Comparison of ENCODE assay signal across 1 cellular context in the genomic region with DNA sequence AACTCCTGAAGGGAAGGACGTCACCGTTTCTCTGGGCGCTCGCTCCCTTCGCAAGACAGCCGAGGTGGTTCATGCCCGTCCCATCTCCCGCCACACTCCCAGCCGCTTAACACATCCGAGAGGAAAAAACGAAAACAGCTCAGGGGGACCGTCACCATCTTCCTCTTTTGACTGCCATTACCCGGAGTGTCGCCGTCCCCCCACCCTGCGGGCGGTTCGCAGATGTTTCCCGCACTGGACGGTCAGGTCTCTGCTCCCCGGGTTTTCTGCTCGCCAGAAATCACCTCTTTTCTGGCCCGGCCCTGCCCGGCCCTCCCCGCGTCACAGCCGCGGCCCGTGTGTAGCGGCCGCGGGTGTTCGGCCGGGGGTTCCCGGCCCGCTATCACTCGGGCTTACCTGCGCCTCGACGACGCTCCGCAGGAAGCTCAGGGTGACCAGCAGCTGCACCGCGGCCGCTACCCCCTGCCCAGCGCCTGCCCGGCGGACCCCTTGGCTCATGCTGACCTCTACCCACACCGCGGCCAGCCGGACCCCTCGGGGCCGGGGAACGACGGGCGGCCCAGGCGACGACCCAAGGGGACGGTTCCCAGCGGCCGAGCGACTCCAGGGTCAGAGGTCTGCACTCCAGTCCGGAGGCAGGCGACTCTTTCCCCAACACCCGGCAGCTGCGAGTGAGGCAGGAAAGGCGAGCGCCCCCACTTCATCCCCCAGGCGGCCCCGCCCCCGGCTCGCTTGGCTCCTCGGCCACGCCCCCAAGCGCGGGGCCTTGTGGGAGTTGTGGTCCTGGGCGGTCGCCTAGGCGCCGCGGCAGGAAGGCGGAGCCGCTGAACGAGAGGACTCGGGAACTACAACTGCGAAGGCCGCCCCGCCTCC.
TF ChIP-seq lines count a peak whose summit lies in the region.

A gene with protein sequence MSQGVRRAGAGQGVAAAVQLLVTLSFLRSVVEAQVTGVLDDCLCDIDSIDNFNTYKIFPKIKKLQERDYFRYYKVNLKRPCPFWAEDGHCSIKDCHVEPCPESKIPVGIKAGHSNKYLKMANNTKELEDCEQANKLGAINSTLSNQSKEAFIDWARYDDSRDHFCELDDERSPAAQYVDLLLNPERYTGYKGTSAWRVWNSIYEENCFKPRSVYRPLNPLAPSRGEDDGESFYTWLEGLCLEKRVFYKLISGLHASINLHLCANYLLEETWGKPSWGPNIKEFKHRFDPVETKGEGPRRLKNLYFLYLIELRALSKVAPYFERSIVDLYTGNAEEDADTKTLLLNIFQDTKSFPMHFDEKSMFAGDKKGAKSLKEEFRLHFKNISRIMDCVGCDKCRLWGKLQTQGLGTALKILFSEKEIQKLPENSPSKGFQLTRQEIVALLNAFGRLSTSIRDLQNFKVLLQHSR (minus strand): TSS at position 673 of the 873 bp plus-strand sequence. CDS start 175 bp downstream, at position 498.

TF ChIP-seq in HepG2, 621 proteins besides CTCF, POLR2A, EP300 and RAD21 (continued from another document and continues in another):
- TF ChIP-seq, protein P1, sequence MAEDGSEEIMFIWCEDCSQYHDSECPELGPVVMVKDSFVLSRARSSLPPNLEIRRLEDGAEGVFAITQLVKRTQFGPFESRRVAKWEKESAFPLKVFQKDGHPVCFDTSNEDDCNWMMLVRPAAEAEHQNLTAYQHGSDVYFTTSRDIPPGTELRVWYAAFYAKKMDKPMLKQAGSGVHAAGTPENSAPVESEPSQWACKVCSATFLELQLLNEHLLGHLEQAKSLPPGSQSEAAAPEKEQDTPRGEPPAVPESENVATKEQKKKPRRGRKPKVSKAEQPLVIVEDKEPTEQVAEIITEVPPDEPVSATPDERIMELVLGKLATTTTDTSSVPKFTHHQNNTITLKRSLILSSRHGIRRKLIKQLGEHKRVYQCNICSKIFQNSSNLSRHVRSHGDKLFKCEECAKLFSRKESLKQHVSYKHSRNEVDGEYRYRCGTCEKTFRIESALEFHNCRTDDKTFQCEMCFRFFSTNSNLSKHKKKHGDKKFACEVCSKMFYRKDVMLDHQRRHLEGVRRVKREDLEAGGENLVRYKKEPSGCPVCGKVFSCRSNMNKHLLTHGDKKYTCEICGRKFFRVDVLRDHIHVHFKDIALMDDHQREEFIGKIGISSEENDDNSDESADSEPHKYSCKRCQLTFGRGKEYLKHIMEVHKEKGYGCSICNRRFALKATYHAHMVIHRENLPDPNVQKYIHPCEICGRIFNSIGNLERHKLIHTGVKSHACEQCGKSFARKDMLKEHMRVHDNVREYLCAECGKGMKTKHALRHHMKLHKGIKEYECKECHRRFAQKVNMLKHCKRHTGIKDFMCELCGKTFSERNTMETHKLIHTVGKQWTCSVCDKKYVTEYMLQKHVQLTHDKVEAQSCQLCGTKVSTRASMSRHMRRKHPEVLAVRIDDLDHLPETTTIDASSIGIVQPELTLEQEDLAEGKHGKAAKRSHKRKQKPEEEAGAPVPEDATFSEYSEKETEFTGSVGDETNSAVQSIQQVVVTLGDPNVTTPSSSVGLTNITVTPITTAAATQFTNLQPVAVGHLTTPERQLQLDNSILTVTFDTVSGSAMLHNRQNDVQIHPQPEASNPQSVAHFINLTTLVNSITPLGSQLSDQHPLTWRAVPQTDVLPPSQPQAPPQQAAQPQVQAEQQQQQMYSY (CRISPR knock-in tag; IDR thresholded peaks at IDR 0.05): peak; percentile 88
- TF ChIP-seq HDAC6 (IDR thresholded peaks at IDR 0.05; ENCODE audit: low read depth, low read length) (no peak), ZNF619 (CRISPR knock-in tag; IDR thresholded peaks at IDR 0.05) (no peak), ARNTL (CRISPR knock-in tag; IDR thresholded peaks at IDR 0.05) (no peak), ZNF446 (CRISPR knock-in tag; IDR thresholded peaks at IDR 0.05) (no peak), ZNF577 (CRISPR knock-in tag; IDR thresholded peaks at IDR 0.05; ENCODE audit: borderline replicate concordance, low read depth) (no peak), JUNB (CRISPR knock-in tag; IDR thresholded peaks at IDR 0.05; ENCODE audit: borderline replicate concordance) (no peak), ZNF776 (CRISPR knock-in tag; IDR thresholded peaks at IDR 0.05) (0 out of 2 replicates have a peak, but pooled peaks have one; percentile 11), BORCS8-MEF2B (CRISPR knock-in tag; IDR thresholded peaks at IDR 0.05) (no peak), ZKSCAN1 (IDR thresholded peaks at IDR 0.05; ENCODE audit: low read length) (no peak), HIVEP1 (CRISPR knock-in tag; IDR thresholded peaks at IDR 0.05) (0 out of 2 replicates have a peak, but pooled peaks have one; percentile 18), SUZ12 (IDR thresholded peaks at IDR 0.05; ENCODE audit: low read depth, low read length) (peak; percentile 61), REPIN1 (CRISPR knock-in tag; IDR thresholded peaks at IDR 0.05; ENCODE audit: borderline replicate concordance, low read depth) (0 out of 2 replicates have a peak, but pooled peaks have one; percentile 35), ZNF749 (CRISPR knock-in tag; IDR thresholded peaks at IDR 0.05; ENCODE audit: borderline replicate concordance) (0 out of 2 replicates have a peak, but pooled peaks have one; percentile 57), FOXK1 (CRISPR knock-in tag; IDR thresholded peaks at IDR 0.05; ENCODE audit: borderline replicate concordance, low read depth) (0 out of 2 replicates have a peak, but pooled peaks have one; percentile 56), GATA4 (IDR thresholded peaks at IDR 0.05; ENCODE audit: borderline replicate concordance, low read depth) (no peak), ZNF7 (CRISPR knock-in tag; IDR thresholded peaks at IDR 0.05) (no peak), YEATS4 (CRISPR knock-in tag; IDR thresholded peaks at IDR 0.05; ENCODE audit: borderline replicate concordance) (peak; percentile 63; the same call in 1 of the 2 replicates)
- TF ChIP-seq, protein P2, sequence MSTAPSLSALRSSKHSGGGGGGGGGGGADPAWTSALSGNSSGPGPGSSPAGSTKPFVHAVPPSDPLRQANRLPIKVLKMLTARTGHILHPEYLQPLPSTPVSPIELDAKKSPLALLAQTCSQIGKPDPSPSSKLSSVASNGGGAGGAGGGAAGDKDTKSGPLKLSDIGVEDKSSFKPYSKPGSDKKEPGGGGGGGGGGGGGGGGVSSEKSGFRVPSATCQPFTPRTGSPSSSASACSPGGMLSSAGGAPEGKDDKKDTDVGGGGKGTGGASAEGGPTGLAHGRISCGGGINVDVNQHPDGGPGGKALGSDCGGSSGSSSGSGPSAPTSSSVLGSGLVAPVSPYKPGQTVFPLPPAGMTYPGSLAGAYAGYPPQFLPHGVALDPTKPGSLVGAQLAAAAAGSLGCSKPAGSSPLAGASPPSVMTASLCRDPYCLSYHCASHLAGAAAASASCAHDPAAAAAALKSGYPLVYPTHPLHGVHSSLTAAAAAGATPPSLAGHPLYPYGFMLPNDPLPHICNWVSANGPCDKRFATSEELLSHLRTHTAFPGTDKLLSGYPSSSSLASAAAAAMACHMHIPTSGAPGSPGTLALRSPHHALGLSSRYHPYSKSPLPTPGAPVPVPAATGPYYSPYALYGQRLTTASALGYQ (CRISPR knock-in tag; IDR thresholded peaks at IDR 0.05): peak; percentile 62; the same call in 1 of the 2 replicates
- TF ChIP-seq, protein P3, sequence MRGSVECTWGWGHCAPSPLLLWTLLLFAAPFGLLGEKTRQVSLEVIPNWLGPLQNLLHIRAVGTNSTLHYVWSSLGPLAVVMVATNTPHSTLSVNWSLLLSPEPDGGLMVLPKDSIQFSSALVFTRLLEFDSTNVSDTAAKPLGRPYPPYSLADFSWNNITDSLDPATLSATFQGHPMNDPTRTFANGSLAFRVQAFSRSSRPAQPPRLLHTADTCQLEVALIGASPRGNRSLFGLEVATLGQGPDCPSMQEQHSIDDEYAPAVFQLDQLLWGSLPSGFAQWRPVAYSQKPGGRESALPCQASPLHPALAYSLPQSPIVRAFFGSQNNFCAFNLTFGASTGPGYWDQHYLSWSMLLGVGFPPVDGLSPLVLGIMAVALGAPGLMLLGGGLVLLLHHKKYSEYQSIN (CRISPR knock-in tag; IDR thresholded peaks at IDR 0.05; ENCODE audit: borderline replicate concordance): no peak
- TF ChIP-seq, protein P4, sequence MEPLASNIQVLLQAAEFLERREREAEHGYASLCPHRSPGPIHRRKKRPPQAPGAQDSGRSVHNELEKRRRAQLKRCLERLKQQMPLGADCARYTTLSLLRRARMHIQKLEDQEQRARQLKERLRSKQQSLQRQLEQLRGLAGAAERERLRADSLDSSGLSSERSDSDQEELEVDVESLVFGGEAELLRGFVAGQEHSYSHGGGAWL (CRISPR knock-in tag; IDR thresholded peaks at IDR 0.05): no peak
- TF ChIP-seq, protein P5, sequence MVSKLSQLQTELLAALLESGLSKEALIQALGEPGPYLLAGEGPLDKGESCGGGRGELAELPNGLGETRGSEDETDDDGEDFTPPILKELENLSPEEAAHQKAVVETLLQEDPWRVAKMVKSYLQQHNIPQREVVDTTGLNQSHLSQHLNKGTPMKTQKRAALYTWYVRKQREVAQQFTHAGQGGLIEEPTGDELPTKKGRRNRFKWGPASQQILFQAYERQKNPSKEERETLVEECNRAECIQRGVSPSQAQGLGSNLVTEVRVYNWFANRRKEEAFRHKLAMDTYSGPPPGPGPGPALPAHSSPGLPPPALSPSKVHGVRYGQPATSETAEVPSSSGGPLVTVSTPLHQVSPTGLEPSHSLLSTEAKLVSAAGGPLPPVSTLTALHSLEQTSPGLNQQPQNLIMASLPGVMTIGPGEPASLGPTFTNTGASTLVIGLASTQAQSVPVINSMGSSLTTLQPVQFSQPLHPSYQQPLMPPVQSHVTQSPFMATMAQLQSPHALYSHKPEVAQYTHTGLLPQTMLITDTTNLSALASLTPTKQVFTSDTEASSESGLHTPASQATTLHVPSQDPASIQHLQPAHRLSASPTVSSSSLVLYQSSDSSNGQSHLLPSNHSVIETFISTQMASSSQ (IDR thresholded peaks at IDR 0.05; ENCODE audit: low read depth): no peak
- TF ChIP-seq, protein P5 (CRISPR knock-in tag; IDR thresholded peaks at IDR 0.05; ENCODE audit: borderline replicate concordance): no peak; the same call in 1 of the 2 replicates
- TF ChIP-seq, protein P6, sequence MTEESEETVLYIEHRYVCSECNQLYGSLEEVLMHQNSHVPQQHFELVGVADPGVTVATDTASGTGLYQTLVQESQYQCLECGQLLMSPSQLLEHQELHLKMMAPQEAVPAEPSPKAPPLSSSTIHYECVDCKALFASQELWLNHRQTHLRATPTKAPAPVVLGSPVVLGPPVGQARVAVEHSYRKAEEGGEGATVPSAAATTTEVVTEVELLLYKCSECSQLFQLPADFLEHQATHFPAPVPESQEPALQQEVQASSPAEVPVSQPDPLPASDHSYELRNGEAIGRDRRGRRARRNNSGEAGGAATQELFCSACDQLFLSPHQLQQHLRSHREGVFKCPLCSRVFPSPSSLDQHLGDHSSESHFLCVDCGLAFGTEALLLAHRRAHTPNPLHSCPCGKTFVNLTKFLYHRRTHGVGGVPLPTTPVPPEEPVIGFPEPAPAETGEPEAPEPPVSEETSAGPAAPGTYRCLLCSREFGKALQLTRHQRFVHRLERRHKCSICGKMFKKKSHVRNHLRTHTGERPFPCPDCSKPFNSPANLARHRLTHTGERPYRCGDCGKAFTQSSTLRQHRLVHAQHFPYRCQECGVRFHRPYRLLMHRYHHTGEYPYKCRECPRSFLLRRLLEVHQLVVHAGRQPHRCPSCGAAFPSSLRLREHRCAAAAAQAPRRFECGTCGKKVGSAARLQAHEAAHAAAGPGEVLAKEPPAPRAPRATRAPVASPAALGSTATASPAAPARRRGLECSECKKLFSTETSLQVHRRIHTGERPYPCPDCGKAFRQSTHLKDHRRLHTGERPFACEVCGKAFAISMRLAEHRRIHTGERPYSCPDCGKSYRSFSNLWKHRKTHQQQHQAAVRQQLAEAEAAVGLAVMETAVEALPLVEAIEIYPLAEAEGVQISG (CRISPR knock-in tag; IDR thresholded peaks at IDR 0.05): peak; percentile 71
- TF ChIP-seq, protein P7, sequence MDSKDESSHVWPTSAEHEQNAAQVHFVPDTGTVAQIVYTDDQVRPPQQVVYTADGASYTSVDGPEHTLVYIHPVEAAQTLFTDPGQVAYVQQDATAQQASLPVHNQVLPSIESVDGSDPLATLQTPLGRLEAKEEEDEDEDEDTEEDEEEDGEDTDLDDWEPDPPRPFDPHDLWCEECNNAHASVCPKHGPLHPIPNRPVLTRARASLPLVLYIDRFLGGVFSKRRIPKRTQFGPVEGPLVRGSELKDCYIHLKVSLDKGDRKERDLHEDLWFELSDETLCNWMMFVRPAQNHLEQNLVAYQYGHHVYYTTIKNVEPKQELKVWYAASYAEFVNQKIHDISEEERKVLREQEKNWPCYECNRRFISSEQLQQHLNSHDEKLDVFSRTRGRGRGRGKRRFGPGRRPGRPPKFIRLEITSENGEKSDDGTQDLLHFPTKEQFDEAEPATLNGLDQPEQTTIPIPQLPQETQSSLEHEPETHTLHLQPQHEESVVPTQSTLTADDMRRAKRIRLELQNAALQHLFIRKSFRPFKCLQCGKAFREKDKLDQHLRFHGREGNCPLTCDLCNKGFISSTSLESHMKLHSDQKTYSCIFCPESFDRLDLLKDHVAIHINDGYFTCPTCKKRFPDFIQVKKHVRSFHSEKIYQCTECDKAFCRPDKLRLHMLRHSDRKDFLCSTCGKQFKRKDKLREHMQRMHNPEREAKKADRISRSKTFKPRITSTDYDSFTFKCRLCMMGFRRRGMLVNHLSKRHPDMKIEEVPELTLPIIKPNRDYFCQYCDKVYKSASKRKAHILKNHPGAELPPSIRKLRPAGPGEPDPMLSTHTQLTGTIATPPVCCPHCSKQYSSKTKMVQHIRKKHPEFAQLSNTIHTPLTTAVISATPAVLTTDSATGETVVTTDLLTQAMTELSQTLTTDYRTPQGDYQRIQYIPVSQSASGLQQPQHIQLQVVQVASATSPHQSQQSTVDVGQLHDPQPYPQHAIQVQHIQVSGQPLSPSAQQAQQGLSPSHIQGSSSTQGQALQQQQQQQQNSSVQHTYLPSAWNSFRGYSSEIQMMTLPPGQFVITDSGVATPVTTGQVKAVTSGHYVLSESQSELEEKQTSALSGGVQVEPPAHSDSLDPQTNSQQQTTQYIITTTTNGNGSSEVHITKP (CRISPR knock-in tag; IDR thresholded peaks at IDR 0.05; ENCODE audit: low read depth): peak; percentile 56; the same call in 1 of the 2 replicates
- TF ChIP-seq, protein P8, sequence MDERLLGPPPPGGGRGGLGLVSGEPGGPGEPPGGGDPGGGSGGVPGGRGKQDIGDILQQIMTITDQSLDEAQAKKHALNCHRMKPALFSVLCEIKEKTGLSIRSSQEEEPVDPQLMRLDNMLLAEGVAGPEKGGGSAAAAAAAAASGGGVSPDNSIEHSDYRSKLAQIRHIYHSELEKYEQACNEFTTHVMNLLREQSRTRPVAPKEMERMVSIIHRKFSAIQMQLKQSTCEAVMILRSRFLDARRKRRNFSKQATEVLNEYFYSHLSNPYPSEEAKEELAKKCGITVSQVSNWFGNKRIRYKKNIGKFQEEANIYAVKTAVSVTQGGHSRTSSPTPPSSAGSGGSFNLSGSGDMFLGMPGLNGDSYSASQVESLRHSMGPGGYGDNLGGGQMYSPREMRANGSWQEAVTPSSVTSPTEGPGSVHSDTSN (CRISPR knock-in tag; IDR thresholded peaks at IDR 0.05): no peak
- TF ChIP-seq, protein P9, sequence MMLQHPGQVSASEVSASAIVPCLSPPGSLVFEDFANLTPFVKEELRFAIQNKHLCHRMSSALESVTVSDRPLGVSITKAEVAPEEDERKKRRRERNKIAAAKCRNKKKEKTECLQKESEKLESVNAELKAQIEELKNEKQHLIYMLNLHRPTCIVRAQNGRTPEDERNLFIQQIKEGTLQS (CRISPR knock-in tag; IDR thresholded peaks at IDR 0.05): no peak
